Comparison of ENCODE assay signal across 13 cellular contexts in genomic region chrX:39470588-39471155, GRCh38.
A peak's percentile ranks its signal among the peaks of the same experiment; 100 is the strongest.
DNase-seq lines count a peak whose midpoint lies in the region; ATAC-seq and TF ChIP-seq lines count a peak whose summit lies in the region.
"Had no signal": no experiment of that assay in that cellular context is flagged by ENCODE, and none has a peak within 500 bp of the region (broad histone marks: within the 10 kb centered on the region; RNA-seq: fewer than 3 reads in every experiment).

No MANE protein-coding gene starts in this region.

- peak overlapping the region; percentile 18 to 20 for H3K27ac ChIP-seq in right atrium auricular region
- peak overlapping the region; percentile 29 for H3K27ac ChIP-seq in muscle layer of colon (ENCODE audit: low read depth, low read length)
- H3K27ac ChIP-seq in uterus: peak overlapping the region; percentile 31 to 78
- H3K27ac ChIP-seq: gastrocnemius medialis had no signal

- intact Hi-C loops in Right ventricle myocardium superior (cut with DNase I) (no loop called here), uterus (cut with DNase I; ENCODE audit: low total_unique reads) (no loop called here)

- no peak for TF ChIP-seq POLR2A in uterus (IDR thresholded peaks at IDR 0.05)

- TF ChIP-seq CTCF in right atrium auricular region (IDR thresholded peaks at IDR 0.05) (no peak), uterus (IDR thresholded peaks at IDR 0.05) (no peak)

- no peak for ATAC-seq in Right ventricle myocardium superior (ENCODE audit: poor library complexity)
- ATAC-seq: activated CD8-positive, alpha-beta memory T cell treated with anti-CD3 and anti-CD28 coated beads, Interleukin-2, amount 10 ng/mL, durations not matched to agents 7 days and 5 days; gastrocnemius medialis had no signal

- no peak overlapping the region for H3K4me3 ChIP-seq in right atrium auricular region
- H3K4me3 ChIP-seq in muscle layer of colon (ENCODE audit: low read depth in 1 of 2, low read length in 2 of 2): no peak overlapping the region
- H3K4me3 ChIP-seq in uterus: no peak overlapping the region
- H3K4me3 ChIP-seq: coronary artery, gastrocnemius medialis had no signal

- H3K4me1 ChIP-seq in right atrium auricular region (no peaks in the 10 kb centered on the region), muscle layer of colon (ENCODE audit: insufficient read depth, low read length) (peaks cover 28% of the 10 kb centered on the region), uterus (no peaks in the 10 kb centered on the region)
- H3K4me1 ChIP-seq: gastrocnemius medialis had no signal

- H3K36me3 ChIP-seq in right atrium auricular region (no peaks in the 10 kb centered on the region), muscle layer of colon (ENCODE audit: insufficient read depth, low read length) (no peaks in the 10 kb centered on the region), uterus (no peaks in the 10 kb centered on the region)
- H3K36me3 ChIP-seq: gastrocnemius medialis had no signal

- no peaks in the 10 kb centered on the region for H3K9me3 ChIP-seq in right atrium auricular region
- H3K9me3 ChIP-seq in muscle layer of colon (ENCODE audit: low read length): no peaks in the 10 kb centered on the region
- H3K9me3 ChIP-seq in uterus: no peaks in the 10 kb centered on the region
- H3K9me3 ChIP-seq: gastrocnemius medialis had no signal

- no peaks in the 10 kb centered on the region for H3K27me3 ChIP-seq in right atrium auricular region
- peaks cover 0 to 5% of the 10 kb centered on the region in 2 donors for H3K27me3 ChIP-seq in muscle layer of colon (ENCODE audit: control insufficient read depth in 1 of 2, insufficient read depth in 2 of 2, low read length in 2 of 2)
- H3K27me3 ChIP-seq in uterus: no peaks in the 10 kb centered on the region
- H3K27me3 ChIP-seq: gastrocnemius medialis had no signal

- H3K9ac ChIP-seq in muscle layer of colon (ENCODE audit: low read length): no peak overlapping the region

- DNase-seq in right atrium auricular region (ENCODE audit: low spot score) (no peak), Right ventricle myocardium superior (no peak), fibroblast of gingiva (ENCODE audit: low read depth) (peak; percentile 1), uterus (peak; percentile 62 to 88), SK-N-DZ (ENCODE audit: low spot score) (no peak), NCI-H526 treated with DMSO at 0.1 percent for 48 hours (lab: John Stamatoyannopoulos, UW) (no peak), SKM-1 (lab: John Stamatoyannopoulos, UW; ENCODE audit: unreplicated experiment) (no peak)
- DNase-seq: activated CD8-positive, alpha-beta memory T cell treated with anti-CD3 and anti-CD28 coated beads, Interleukin-2, amount 10 ng/mL, durations not matched to agents 7 days and 5 days; gastrocnemius medialis; NCI-H1436; stimulated activated CD4-positive, alpha-beta T cell treated with anti-CD3 and anti-CD28 coated beads, Interleukin-15, amount 100 ng/mL, for 24 hours had no signal

Comparison
In these comparisons a context has a peak if more than half of its experiments do, and no peak if none do; other contexts are left out.
1. DNase-seq: peak in fibroblast of gingiva (single experiment) and uterus (2 of 2); none in right atrium auricular region (single experiment), Right ventricle myocardium superior (single experiment), SK-N-DZ (single experiment), NCI-H526 treated with DMSO at 0.1 percent for 48 hours (single experiment) and SKM-1 (single experiment).
2. Peak in every context shown above with its lines, with median percentiles within 50 percentile points of each other: H3K27ac ChIP-seq.